ENCODE assay signal across 8 cellular contexts in the genomic region with DNA sequence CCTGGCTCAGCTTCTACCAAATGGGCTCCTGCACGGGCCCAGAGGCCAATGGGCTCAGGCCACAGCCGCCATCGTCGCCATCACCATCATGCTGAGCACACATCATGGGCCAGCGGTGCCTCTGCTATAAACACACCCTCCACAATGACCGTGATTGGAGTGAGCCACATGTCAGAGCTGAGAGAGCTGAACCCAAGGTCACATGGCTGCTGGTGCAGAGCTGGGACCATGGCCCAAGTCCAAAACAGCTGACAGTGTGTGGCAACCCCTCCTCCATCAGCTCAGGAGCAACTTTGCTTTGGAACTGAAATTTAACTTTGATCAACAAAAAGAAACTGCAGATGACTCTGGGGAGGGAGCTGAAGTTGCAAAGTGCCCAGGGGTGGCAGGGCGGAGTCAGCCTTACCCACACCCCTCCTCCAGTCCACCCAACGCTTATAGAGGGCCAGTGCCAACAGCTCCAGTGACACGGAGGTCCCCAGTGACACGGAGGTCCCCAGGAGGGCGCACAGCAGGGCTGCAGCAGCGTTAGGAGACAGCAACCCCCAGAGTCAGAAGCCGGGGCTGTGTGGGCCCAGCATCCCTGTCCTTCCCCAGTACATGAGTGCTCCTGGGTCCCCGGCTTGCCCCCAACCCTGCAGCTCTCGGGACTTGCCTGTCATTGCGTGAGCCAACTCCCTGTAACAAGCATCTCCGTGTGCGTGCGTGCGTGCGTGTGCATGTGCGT.
DNase-seq lines count a peak whose midpoint lies in the region; ATAC-seq and TF ChIP-seq lines count a peak whose summit lies in the region.

No MANE protein-coding gene starts in this region.

- TF ChIP-seq CTCF in HL-60 (IDR thresholded peaks at IDR 0.05; ENCODE audit: insufficient read depth, low read length) (no peak), prostate gland (IDR thresholded peaks at IDR 0.05) (no peak)

- DNase-seq in C1 segment of cervical spinal cord (lab: John Stamatoyannopoulos, UW) (peak in 11 of 14 donors; percentile 5 to 55 (median 46)), HL-60 (ENCODE audit: low read depth in 1 of 2, low spot score in 1 of 2) (peak in 1 of 2 experiments; percentile 48), prostate gland (ENCODE audit: low spot score) (no peak), COLO668 (lab: John Stamatoyannopoulos, UW; ENCODE audit: unreplicated experiment) (no peak), mesenteric fat pad (ENCODE audit: low spot score) (no peak)
- DNase-seq in naive thymus-derived CD4-positive, alpha-beta T cell: peak in 1 of 9 donors; percentile 46

- peaks cover 97% of the 10 kb centered on the region for H3K4me1 Mint-ChIP-seq in dendritic cell treated with granulocyte-macrophage colony-stimulating factor and Interleukin-4, amounts not matched to agents 40 ng/mL and 50 ng/mL, for 4 days (ENCODE audit: low read depth)
- peaks cover 48 to 83% (median 59%) of the 10 kb centered on the region in 7 donors for H3K4me1 Mint-ChIP-seq in naive thymus-derived CD4-positive, alpha-beta T cell

- CTCF ChIA-PET in naive thymus-derived CD4-positive, alpha-beta T cell (lab: Charles Lee): no interaction called here

- peak overlapping the region; percentile 87 for H3K27ac Mint-ChIP-seq in dendritic cell treated with granulocyte-macrophage colony-stimulating factor and Interleukin-4, amounts not matched to agents 40 ng/mL and 50 ng/mL, for 4 days
- peak overlapping the region; percentile 51 to 97 (median 84) for H3K27ac Mint-ChIP-seq in naive thymus-derived CD4-positive, alpha-beta T cell

- WGBS in prostate gland: 82% methylated on average over 22 of the region's 22 CpGs

- no peak for TF ChIP-seq POLR2A in prostate gland (IDR thresholded peaks at IDR 0.05)

- peak overlapping the region; percentile 69 for H3K27ac ChIP-seq in HL-60 (replicated peaks)
- peak overlapping the region; percentile 47 for H3K27ac ChIP-seq in naive thymus-derived CD4-positive, alpha-beta T cell (ENCODE audit: low read depth, low read length)
- no peak overlapping the region for H3K27ac ChIP-seq in prostate gland

- H3K36me3 ChIP-seq in naive thymus-derived CD4-positive, alpha-beta T cell (ENCODE audit: control insufficient read depth in 2 of 3, insufficient read depth in 3 of 3, low read length in 3 of 3): peaks cover 0 to 9% (median 0%) of the 10 kb centered on the region in 3 experiments
- H3K36me3 ChIP-seq in prostate gland: no peaks in the 10 kb centered on the region

- peaks cover 21 to 69% of the 10 kb centered on the region in 2 donors for H3K4me1 ChIP-seq in naive thymus-derived CD4-positive, alpha-beta T cell (ENCODE audit: control insufficient read depth in 2 of 2, insufficient read depth in 2 of 2, low read length in 2 of 2)
- no peaks in the 10 kb centered on the region for H3K4me1 ChIP-seq in prostate gland (replicated peaks)

- H3K27me3 ChIP-seq in HL-60 (ENCODE audit: insufficient read depth, poor library complexity, severe bottlenecking): no peaks in the 10 kb centered on the region
- H3K27me3 ChIP-seq in naive thymus-derived CD4-positive, alpha-beta T cell (ENCODE audit: control insufficient read depth in 2 of 2, insufficient read depth in 2 of 2, low read length in 2 of 2): no peaks in the 10 kb centered on the region
- H3K27me3 ChIP-seq in prostate gland (replicated peaks; ENCODE audit: insufficient read depth): no peaks in the 10 kb centered on the region

- H3K27me3 Mint-ChIP-seq in dendritic cell treated with granulocyte-macrophage colony-stimulating factor and Interleukin-4, amounts not matched to agents 40 ng/mL and 50 ng/mL, for 4 days: no peaks in the 10 kb centered on the region
- H3K27me3 Mint-ChIP-seq in naive thymus-derived CD4-positive, alpha-beta T cell: peaks cover 0 to 15% (median 0%) of the 10 kb centered on the region in 5 donors

- H3K4me3 ChIP-seq in HL-60 (replicated peaks; ENCODE audit: insufficient read depth, low read length) (no peak overlapping the region), prostate gland (no peak overlapping the region)
- H3K4me3 ChIP-seq in naive thymus-derived CD4-positive, alpha-beta T cell (ENCODE audit: low read length): peak overlapping the region; percentile 47

- POLR2A ChIA-PET in naive thymus-derived CD4-positive, alpha-beta T cell (lab: Charles Lee): interaction anchor here (0.5 to 1.4 kb wide), 3 partner anchors 20 to 228 kb away, joined by 3 to 16 read pairs (median 3); no protein-coding TSS in a partner anchor

- H3K36me3 Mint-ChIP-seq in dendritic cell treated with granulocyte-macrophage colony-stimulating factor and Interleukin-4, amounts not matched to agents 40 ng/mL and 50 ng/mL, for 4 days (ENCODE audit: low read depth): peaks cover 53% of the 10 kb centered on the region
- H3K36me3 Mint-ChIP-seq in naive thymus-derived CD4-positive, alpha-beta T cell: peaks cover 0 to 40% (median 3%) of the 10 kb centered on the region in 5 donors

- H3K4me3 Mint-ChIP-seq in dendritic cell treated with granulocyte-macrophage colony-stimulating factor and Interleukin-4, amounts not matched to agents 40 ng/mL and 50 ng/mL, for 4 days: peak overlapping the region; percentile 70
- H3K4me3 Mint-ChIP-seq in naive thymus-derived CD4-positive, alpha-beta T cell: peak overlapping the region; percentile 79 to 97 (median 87)

- H3K9me3 ChIP-seq in naive thymus-derived CD4-positive, alpha-beta T cell (ENCODE audit: control insufficient read depth in 2 of 3, low read length in 3 of 3): no peaks in the 10 kb centered on the region
- no peaks in the 10 kb centered on the region for H3K9me3 ChIP-seq in prostate gland

- intact Hi-C loops in dendritic cell treated with granulocyte-macrophage colony-stimulating factor and Interleukin-4, amounts not matched to agents 40 ng/mL and 50 ng/mL, for 4 days (cut with micrococcal nuclease): loop anchor here (1.0 to 10.0 kb wide), 2 partner anchors 21 to 105 kb away; no protein-coding TSS in a partner anchor
- intact Hi-C loops in naive thymus-derived CD4-positive, alpha-beta T cell (cut with micrococcal nuclease): loop anchor here (1.0 to 10.0 kb wide), 11 partner anchors 21 to 435 kb away; partner anchors contain the start of genes EIF3B (in 1 of the 2), MAD1L1 (in 1 of the 2), PSMG3 (in 1 of the 2) and SNX8 (in 1 of the 2)
- intact Hi-C loops in prostate gland (cut with DNase I): no loop called here

- ATAC-seq in naive thymus-derived CD4-positive, alpha-beta T cell: peak; percentile 21
- ATAC-seq in HG03378 (IDR thresholded peaks at IDR 0.05; ENCODE audit: unreplicated experiment): no peak

- H3K9me3 Mint-ChIP-seq in dendritic cell treated with granulocyte-macrophage colony-stimulating factor and Interleukin-4, amounts not matched to agents 40 ng/mL and 50 ng/mL, for 4 days: no peaks in the 10 kb centered on the region
- no peaks in the 10 kb centered on the region for H3K9me3 Mint-ChIP-seq in naive thymus-derived CD4-positive, alpha-beta T cell

Comparison
In these comparisons a context has a peak if more than half of its experiments do, and no peak if none do; other contexts are left out.
1. DNase-seq: peak in C1 segment of cervical spinal cord (11 of 14); none in prostate gland (single experiment), COLO668 (single experiment) and mesenteric fat pad (single experiment).
2. H3K27ac ChIP-seq: peak in HL-60 (single experiment) and naive thymus-derived CD4-positive, alpha-beta T cell (single experiment); none in prostate gland (0 of 2).